23 cellular contexts compared by ENCODE assay signal in genomic region chr10:94324609-94325233, GRCh38.
"Had no signal": no experiment of that assay in that cellular context is flagged by ENCODE, and none has a peak within 500 bp of the region (broad histone marks: within the 10 kb centered on the region; RNA-seq: fewer than 3 reads in every experiment).

No MANE protein-coding gene starts in this region.

- DNase-seq: activated CD4-positive, alpha-beta T cell treated with anti-CD3 and anti-CD28 coated beads for 1 hour; activated CD4-positive, alpha-beta T cell treated with anti-CD3 and anti-CD28 coated beads, Interleukin-2, amount 50 U/mL, for 4 hours; activated CD8-positive, alpha-beta memory T cell treated with anti-CD3 and anti-CD28 coated beads, Interleukin-2, amount 10 ng/mL, durations not matched to agents 7 days and 5 days; activated effector memory CD4-positive, alpha-beta T cell treated with anti-CD3 and anti-CD28 coated beads, Interleukin-2, amount 50 U/mL, for 16 hours; amygdala; central memory CD4-positive, alpha-beta T cell; erythroblast; gastrocnemius medialis; head of caudate nucleus; left ventricle myocardium superior; mesendoderm; naive thymus-derived CD4-positive, alpha-beta T cell; right cardiac atrium; small intestine; stimulated activated CD4-positive, alpha-beta T cell treated with anti-CD3 and anti-CD28 coated beads, Interleukin-15, amount 100 ng/mL, for 24 hours; stimulated activated CD4-positive, alpha-beta T cell treated with anti-CD3 and anti-CD28 coated beads, Interleukin-2, amount 100 ng/mL, for 48 hours; SW 1271; T-helper 2 cell had no signal

- H3K4me1 ChIP-seq: prostate gland had no signal

- H3K27me3 ChIP-seq: gastrocnemius medialis had no signal

- H3K9me3 Mint-ChIP-seq: activated naive CD4-positive, alpha-beta T cell treated with anti-CD3 and anti-CD28 coated beads, Interleukin-2, amount 50 U/mL, for 24 hours; naive thymus-derived CD4-positive, alpha-beta T cell had no signal

- H3K4me3 ChIP-seq: coronary artery, gastrocnemius medialis, prostate gland, thoracic aorta had no signal

- H3K36me3 ChIP-seq: prostate gland had no signal

- ATAC-seq: activated CD8-positive, alpha-beta memory T cell treated with anti-CD3 and anti-CD28 coated beads, Interleukin-2, amount 10 ng/mL, durations not matched to agents 7 days and 5 days; gastrocnemius medialis; left ventricle myocardium superior; naive thymus-derived CD4-positive, alpha-beta T cell; right cardiac atrium had no signal

- H3K27me3 Mint-ChIP-seq: activated CD8-positive, alpha-beta memory T cell treated with anti-CD3 and anti-CD28 coated beads, Interleukin-2, amount 10 ng/mL, durations not matched to agents 7 days and 5 days; activated naive CD4-positive, alpha-beta T cell treated with anti-CD3 and anti-CD28 coated beads, Interleukin-2, amount 50 U/mL, for 24 hours; naive thymus-derived CD4-positive, alpha-beta T cell had no signal

- H3K9me3 ChIP-seq: gastrocnemius medialis, prostate gland, thoracic aorta had no signal

- H3K4me3 Mint-ChIP-seq: activated CD8-positive, alpha-beta memory T cell treated with anti-CD3 and anti-CD28 coated beads, Interleukin-2, amount 10 ng/mL, durations not matched to agents 7 days and 5 days; activated naive CD4-positive, alpha-beta T cell treated with anti-CD3 and anti-CD28 coated beads, Interleukin-2, amount 50 U/mL, for 24 hours; naive thymus-derived CD4-positive, alpha-beta T cell had no signal

- H3K27ac Mint-ChIP-seq: activated CD8-positive, alpha-beta memory T cell treated with anti-CD3 and anti-CD28 coated beads, Interleukin-2, amount 10 ng/mL, durations not matched to agents 7 days and 5 days; activated naive CD4-positive, alpha-beta T cell treated with anti-CD3 and anti-CD28 coated beads, Interleukin-2, amount 50 U/mL, for 24 hours; naive thymus-derived CD4-positive, alpha-beta T cell had no signal

- H3K27ac ChIP-seq: coronary artery, gastrocnemius medialis, prostate gland, thoracic aorta, VCaP had no signal

- H3K4me1 Mint-ChIP-seq: activated CD8-positive, alpha-beta memory T cell treated with anti-CD3 and anti-CD28 coated beads, Interleukin-2, amount 10 ng/mL, durations not matched to agents 7 days and 5 days; activated naive CD4-positive, alpha-beta T cell treated with anti-CD3 and anti-CD28 coated beads, Interleukin-2, amount 50 U/mL, for 24 hours; naive thymus-derived CD4-positive, alpha-beta T cell had no signal
